In the genomic region with DNA sequence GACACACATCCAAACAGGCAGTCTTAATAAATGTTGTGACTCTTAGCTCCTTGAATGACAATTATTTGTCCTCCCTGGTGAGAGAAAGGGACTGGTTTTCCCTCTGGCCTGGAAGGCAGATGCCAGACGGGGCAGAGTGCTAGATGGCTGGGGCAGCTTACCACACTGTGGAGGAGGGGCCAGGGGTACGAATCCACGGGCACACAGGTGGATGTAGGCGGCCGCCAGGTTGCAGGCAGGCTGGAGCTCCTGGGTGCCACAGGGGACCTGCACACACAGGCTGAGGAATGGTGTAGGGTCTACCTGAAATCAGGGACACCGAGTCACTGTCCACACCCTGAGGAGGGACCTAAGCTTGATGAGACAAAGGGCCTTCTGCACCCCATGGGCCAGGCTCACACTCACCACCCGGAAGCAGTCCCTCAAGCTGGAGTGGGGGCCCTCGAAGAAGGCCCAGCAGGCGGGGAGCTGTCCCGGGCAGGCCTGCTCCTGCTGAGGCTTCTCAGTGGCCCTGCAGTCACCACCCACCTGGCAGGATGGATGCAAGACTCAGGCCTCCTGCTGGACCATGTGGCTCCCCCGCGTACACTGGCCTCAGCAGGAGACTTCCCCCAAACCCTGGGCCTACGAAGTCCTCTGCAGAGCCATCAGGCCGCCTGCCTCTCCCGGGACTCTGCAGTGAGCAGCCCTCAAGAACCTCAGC, we compare ENCODE assay signal across 22 cellular contexts.
"Had no signal": no experiment of that assay in that cellular context is flagged by ENCODE, and none has a peak within 500 bp of the region (broad histone marks: within the 10 kb centered on the region; RNA-seq: fewer than 3 reads in every experiment).

No MANE protein-coding gene starts in this region.

- H3K9me3 ChIP-seq: mucosa of descending colon, pancreas, psoas muscle, suprapubic skin, tibial artery had no signal

- H3K27me3 ChIP-seq: pancreas, suprapubic skin, tibial artery had no signal

- ATAC-seq: activated CD4-positive, alpha-beta T cell treated with anti-CD3 and anti-CD28 coated beads for 36 hours; mucosa of descending colon; natural killer cell treated with Interleukin-12 subunit alpha and Interleukin-12 subunit beta and Interleukin-15 and Interleukin-18, amount 100 ng/mL, for 72 hours; pancreas; psoas muscle; T-cell had no signal

- DNase-seq: activated CD4-positive, alpha-beta T cell treated with anti-CD3 and anti-CD28 coated beads for 36 hours; activated CD4-positive, CD25-positive, alpha-beta regulatory T cell; activated CD8-positive, alpha-beta memory T cell treated with anti-CD3 and anti-CD28 coated beads for 24 hours; activated effector memory CD4-positive, alpha-beta T cell treated with Interleukin-2 at 50 U/mL for 16 hours; activated naive CD4-positive, alpha-beta T cell treated with Interleukin-2 at 50 U/mL for 16 hours; anterior cingulate cortex; effector CD8-positive, alpha-beta T cell; pancreas; psoas muscle; stimulated activated CD4-positive, alpha-beta T cell treated with anti-CD3 and anti-CD28 coated beads, Interleukin-15, amount 100 ng/mL, for 24 hours; stimulated activated CD4-positive, alpha-beta T cell treated with anti-CD3 and anti-CD28 coated beads, Interleukin-2, amount 100 ng/mL, for 24 hours; stimulated activated naive CD4-positive, alpha-beta T cell; T-cell; tibial artery had no signal

- H3K4me3 ChIP-seq: lung, mucosa of descending colon, pancreas, psoas muscle, smooth muscle cell, suprapubic skin, tibial artery had no signal

- H3K27me3 Mint-ChIP-seq: activated CD4-positive, alpha-beta T cell treated with anti-CD3 and anti-CD28 coated beads for 36 hours; activated naive CD8-positive, alpha-beta T cell; central memory CD8-positive, alpha-beta T cell; natural killer cell treated with Interleukin-12 subunit alpha and Interleukin-12 subunit beta and Interleukin-15 and Interleukin-18, amount 100 ng/mL, for 72 hours; T-cell had no signal

- H3K27ac Mint-ChIP-seq: activated CD4-positive, alpha-beta T cell treated with anti-CD3 and anti-CD28 coated beads for 36 hours; activated naive CD8-positive, alpha-beta T cell; natural killer cell treated with Interleukin-12 subunit alpha and Interleukin-12 subunit beta and Interleukin-15 and Interleukin-18, amount 100 ng/mL, for 72 hours; T-cell; T-helper 2 cell treated with Interferon-gamma antibody and Interleukin-4, amounts not matched to agents 5 μg/mL and 100 μg/mL, for 36 hours had no signal

- H3K27ac ChIP-seq: pancreas, psoas muscle, suprapubic skin, tibial artery had no signal

- H3K4me3 Mint-ChIP-seq: activated CD4-positive, alpha-beta T cell treated with anti-CD3 and anti-CD28 coated beads for 36 hours; activated naive CD8-positive, alpha-beta T cell; central memory CD8-positive, alpha-beta T cell; natural killer cell treated with Interleukin-12 subunit alpha and Interleukin-12 subunit beta and Interleukin-15 and Interleukin-18, amount 100 ng/mL, for 72 hours; T-cell; T-helper 2 cell treated with Interferon-gamma antibody and Interleukin-4, amounts not matched to agents 5 μg/mL and 100 μg/mL, for 36 hours had no signal

- H3K4me1 ChIP-seq: pancreas, psoas muscle had no signal

- H3K36me3 ChIP-seq: pancreas, suprapubic skin, tibial artery had no signal

- H3K9me3 Mint-ChIP-seq: central memory CD8-positive, alpha-beta T cell; natural killer cell treated with Interleukin-12 subunit alpha and Interleukin-12 subunit beta and Interleukin-15 and Interleukin-18, amount 100 ng/mL, for 72 hours had no signal
